28 cellular contexts compared by ENCODE assay signal in the genomic region with DNA sequence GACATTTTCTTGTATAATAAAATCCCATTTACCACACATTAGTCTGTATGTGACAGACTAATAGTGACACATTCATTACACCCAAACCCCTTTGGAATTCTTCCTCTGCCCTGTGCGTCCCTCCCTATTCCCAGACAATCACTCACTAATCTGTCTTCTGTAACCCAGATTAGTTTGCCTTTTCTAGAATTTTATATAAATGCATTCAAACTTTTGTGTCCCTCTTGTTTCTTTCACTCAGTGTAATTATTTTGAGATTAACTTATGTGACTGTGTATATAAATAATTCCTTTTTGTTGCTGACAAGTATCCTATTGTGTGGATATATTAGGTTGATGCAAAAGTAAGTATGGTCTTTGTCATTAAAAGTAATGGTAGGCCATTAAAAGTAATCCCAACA.
"Had no signal": no experiment of that assay in that cellular context is flagged by ENCODE, and none has a peak within 500 bp of the region (broad histone marks: within the 10 kb centered on the region; RNA-seq: fewer than 3 reads in every experiment).

No MANE protein-coding gene starts in this region.

- H3K36me3 ChIP-seq: adrenal gland, cardiac muscle cell had no signal

- H3K27me3 ChIP-seq: adrenal gland, cardiac muscle cell had no signal

- ATAC-seq: activated CD8-positive, alpha-beta T cell treated with anti-CD3 and anti-CD28 coated beads for 36 hours; activated naive CD4-positive, alpha-beta T cell treated with anti-CD3 and anti-CD28 coated beads, Interleukin-2, amount 50 U/mL, for 72 hours; activated T-cell treated with anti-CD3 and anti-CD28 coated beads, Interleukin-2, amount 50 U/mL, for 4 hours; activated T-cell treated with anti-CD3 and anti-CD28 coated beads, Interleukin-2, amount 50 U/mL, for 72 hours; activated T-helper 17 cell treated with anti-CD3 and anti-CD28 coated beads, Interleukin-2, amount 50 U/mL, for 72 hours had no signal

- H3K4me3 ChIP-seq: adrenal gland, cardiac muscle cell had no signal

- H3K9me3 ChIP-seq: adrenal gland had no signal

- DNase-seq: activated B cell treated with CpG ODN at 0.5 μM for 24 hours; activated CD4-positive, alpha-beta memory T cell treated with anti-CD3 and anti-CD28 coated beads for 36 hours; activated CD4-positive, alpha-beta T cell treated with anti-CD3 and anti-CD28 coated beads for 4 hours; activated CD4-positive, alpha-beta T cell treated with anti-CD3 and anti-CD28 coated beads, Interleukin-2, amount 10 ng/mL, durations not matched to agents 24 days and 14 days; activated CD4-positive, alpha-beta T cell treated with anti-CD3 and anti-CD28 coated beads, Interleukin-2, amount 50 U/mL, for 1 hour; activated CD4-positive, alpha-beta T cell treated with anti-CD3 and anti-CD28 coated beads, Interleukin-2, amount 50 U/mL, for 4 hours; activated CD4-positive, CD25-positive, alpha-beta regulatory T cell treated with anti-CD3 and anti-CD28 coated beads, Interleukin-2, amount 50 U/mL, for 72 hours; activated CD8-positive, alpha-beta memory T cell treated with anti-CD3 and anti-CD28 coated beads, Interleukin-2, amount 50 U/mL, for 4 hours; activated CD8-positive, alpha-beta T cell treated with anti-CD3 and anti-CD28 coated beads for 36 hours; activated effector memory CD4-positive, alpha-beta T cell treated with anti-CD3 and anti-CD28 coated beads, Interleukin-2, amount 50 U/mL, for 16 hours; activated gamma-delta T cell treated with Interleukin-2 at 50 U/mL for 16 hours; activated naive CD4-positive, alpha-beta T cell; activated naive CD4-positive, alpha-beta T cell treated with anti-CD3 and anti-CD28 coated beads for 36 hours; activated naive CD4-positive, alpha-beta T cell treated with anti-CD3 and anti-CD28 coated beads, Interleukin-2, amount 50 U/mL, for 16 hours; activated naive CD8-positive, alpha-beta T cell treated with anti-CD3 and anti-CD28 coated beads for 36 hours; activated T-cell treated with anti-CD3 and anti-CD28 coated beads for 4 hours; activated T-cell treated with anti-CD3 and anti-CD28 coated beads, Interleukin-2, amount 50 U/mL, for 1 hour; activated T-cell treated with anti-CD3 and anti-CD28 coated beads, Interleukin-2, amount 50 U/mL, for 4 hours; activated T-cell treated with anti-CD3 and anti-CD28 coated beads, Interleukin-2, amount 50 U/mL, for 72 hours; adrenal gland; amniotic stem cell; caudate nucleus; cerebellar nuclear complex; T-helper 2 cell; T-helper 9 cell had no signal
